Comparison of ENCODE assay signal across 14 cellular contexts in genomic region chr17:1786708-1787107, GRCh38. TPM values are rescaled to one million over a fixed set of nuclear protein-coding genes. Genes with fewer than 3 reads are reported as not detected.
DNase-seq lines count a peak whose midpoint lies in the region; ATAC-seq and TF ChIP-seq lines count a peak whose summit lies in the region.
"Had no signal": no experiment of that assay in that cellular context is flagged by ENCODE, and none has a peak within 500 bp of the region (broad histone marks: within the 10 kb centered on the region; RNA-seq: fewer than 3 reads in every experiment).

No MANE protein-coding gene starts in this region.

- H3K4me3 Mint-ChIP-seq in stimulated activated memory B cell treated with anti-CD40 and anti-IgM and Interleukin-4, amounts not matched to agents 10 μg/mL and 1 μg/mL and 100 μg/mL, for 72 hours = no peak overlapping the region
- H3K4me3 Mint-ChIP-seq: activated B cell treated with CpG ODN at 0.5 μM for 24 hours had no signal

- no peak for DNase-seq in Panc1 (ENCODE audit: low read depth, low spot score)
- no peak for DNase-seq in colonic mucosa
- no peak for DNase-seq in stimulated activated naive CD8-positive, alpha-beta T cell treated with anti-CD3 and anti-CD28 coated beads, Interleukin-15, Interleukin-2, amounts not matched to agents 100 U/mL and 50 U/mL, for 24 hours
- no peak for DNase-seq in NCI-H82 (lab: John Stamatoyannopoulos, UW)
- no peak for DNase-seq in NCI-H226
- DNase-seq: activated B cell treated with CpG ODN at 0.5 μM for 24 hours; activated CD8-positive, alpha-beta memory T cell treated with anti-CD3 and anti-CD28 coated beads, Interleukin-2, amount 50 U/mL, for 4 hours; activated naive CD4-positive, alpha-beta T cell treated with anti-CD3 and anti-CD28 coated beads, Interleukin-2, amount 50 U/mL, for 16 hours; BE2C; NCI-H2171 treated with DMSO at 0.1 percent for 48 hours had no signal

- H3K27ac ChIP-seq in Panc1 (ENCODE audit: low read length) (peak overlapping the region; percentile 39), colonic mucosa (peak overlapping the region; percentile 65), mucosa of rectum (ENCODE audit: low read depth in 2 of 2, low read length in 2 of 2) (peak overlapping the region; percentile 80 to 89), stomach smooth muscle (ENCODE audit: low read length) (peak overlapping the region; percentile 85)

- CTCF ChIA-PET in Panc1 (lab: Charles Lee) = no interaction called here

- peaks cover 33% of the 10 kb centered on the region for H3K36me3 Mint-ChIP-seq in stimulated activated memory B cell treated with anti-CD40 and anti-IgM and Interleukin-4, amounts not matched to agents 10 μg/mL and 1 μg/mL and 100 μg/mL, for 72 hours

- H3K4me3 ChIP-seq in Panc1 (ENCODE audit: low read depth in 2 of 2, low read length in 2 of 2) (no peak overlapping the region), colonic mucosa (no peak overlapping the region), mucosa of rectum (ENCODE audit: low read length in 2 of 2) (no peak overlapping the region), stomach smooth muscle (ENCODE audit: low read length in 2 of 2) (peak overlapping the region in 1 of 2 donors; percentile 40)

- ATAC-seq in Panc1 = no peak
- ATAC-seq in stimulated activated memory B cell treated with anti-CD40 and anti-IgM and Interleukin-4, amounts not matched to agents 10 μg/mL and 1 μg/mL and 100 μg/mL, for 72 hours = no peak
- ATAC-seq in stimulated activated naive CD8-positive, alpha-beta T cell treated with anti-CD3 and anti-CD28 coated beads, Interleukin-15, Interleukin-2, amounts not matched to agents 100 U/mL and 50 U/mL, for 24 hours = no peak
- ATAC-seq: sciatic nerve had no signal

- intact Hi-C loops in Panc1 (cut with micrococcal nuclease; ENCODE audit: unreplicated experiment) = no loop called here
- intact Hi-C loops in colonic mucosa (cut with DNase I) = no loop called here

- H3K27ac Mint-ChIP-seq in stimulated activated memory B cell treated with anti-CD40 and anti-IgM and Interleukin-4, amounts not matched to agents 10 μg/mL and 1 μg/mL and 100 μg/mL, for 72 hours = no peak overlapping the region

- BruUV-seq in Panc1 (replicated peaks; lab: Mats Ljungman, UMichigan) = no TSS peak

- H3K4me1 ChIP-seq in Panc1 (ENCODE audit: control insufficient read depth, insufficient read depth, low read length) (peaks cover 15% of the 10 kb centered on the region), colonic mucosa (peaks cover 9% of the 10 kb centered on the region), mucosa of rectum (ENCODE audit: control insufficient read depth in 2 of 2, insufficient read depth in 2 of 2, low read length in 2 of 2) (peaks cover 21 to 35% of the 10 kb centered on the region in 2 donors), stomach smooth muscle (ENCODE audit: control insufficient read depth, insufficient read depth, low read length) (peaks cover 26% of the 10 kb centered on the region)

- in situ Hi-C loops in Panc1 (cut with HindIII; ENCODE audit: low pct_unique_long_range_greater_than_20kb, low sequenced_read_pairs) = no loop called here

- POLR2A ChIA-PET in Panc1 (lab: Charles Lee) = no interaction called here

- H3K4me1 Mint-ChIP-seq in stimulated activated memory B cell treated with anti-CD40 and anti-IgM and Interleukin-4, amounts not matched to agents 10 μg/mL and 1 μg/mL and 100 μg/mL, for 72 hours = peaks cover 26% of the 10 kb centered on the region

- H3K27me3 ChIP-seq in Panc1 (ENCODE audit: control insufficient read depth, insufficient read depth, low read length) = no peaks in the 10 kb centered on the region
- no peaks in the 10 kb centered on the region for H3K27me3 ChIP-seq in colonic mucosa
- H3K27me3 ChIP-seq in mucosa of rectum (ENCODE audit: control insufficient read depth in 2 of 2, insufficient read depth in 2 of 2, low read length in 2 of 2) = no peaks in the 10 kb centered on the region
- no peaks in the 10 kb centered on the region for H3K27me3 ChIP-seq in stomach smooth muscle (ENCODE audit: control insufficient read depth in 1 of 2, insufficient read depth in 2 of 2, low read length in 2 of 2)
- H3K27me3 ChIP-seq: BE2C had no signal

- H3K9me3 Mint-ChIP-seq in stimulated activated memory B cell treated with anti-CD40 and anti-IgM and Interleukin-4, amounts not matched to agents 10 μg/mL and 1 μg/mL and 100 μg/mL, for 72 hours = no peaks in the 10 kb centered on the region
- H3K9me3 Mint-ChIP-seq: activated B cell treated with CpG ODN at 0.5 μM for 24 hours had no signal

- H3K27me3 Mint-ChIP-seq in stimulated activated memory B cell treated with anti-CD40 and anti-IgM and Interleukin-4, amounts not matched to agents 10 μg/mL and 1 μg/mL and 100 μg/mL, for 72 hours = no peaks in the 10 kb centered on the region
- H3K27me3 Mint-ChIP-seq: activated B cell treated with CpG ODN at 0.5 μM for 24 hours had no signal

- H3K36me3 ChIP-seq in Panc1 (ENCODE audit: control insufficient read depth, insufficient read depth, low read length) = no peaks in the 10 kb centered on the region; the same call in 1 of the 2 replicates
- no peaks in the 10 kb centered on the region for H3K36me3 ChIP-seq in colonic mucosa
- peaks cover 7 to 22% of the 10 kb centered on the region in 2 donors for H3K36me3 ChIP-seq in mucosa of rectum (ENCODE audit: control insufficient read depth in 2 of 2, insufficient read depth in 2 of 2, low read length in 2 of 2)
- H3K36me3 ChIP-seq in stomach smooth muscle (ENCODE audit: control insufficient read depth in 2 of 2, insufficient read depth in 2 of 2, low read length in 2 of 2) = peaks cover 5 to 7% of the 10 kb centered on the region in 2 donors

- TF ChIP-seq CTCF in Panc1 (IDR thresholded peaks at IDR 0.05) = no peak
- no peak for TF ChIP-seq CTCF in colonic mucosa (IDR thresholded peaks at IDR 0.05)

- H3K9me3 ChIP-seq in Panc1 (ENCODE audit: control insufficient read depth, insufficient read depth, low read depth, low read length) (no peaks in the 10 kb centered on the region), colonic mucosa (no peaks in the 10 kb centered on the region), mucosa of rectum (ENCODE audit: control insufficient read depth in 2 of 2, low read length in 2 of 2) (no peaks in the 10 kb centered on the region), stomach smooth muscle (ENCODE audit: control insufficient read depth in 2 of 2, low read length in 2 of 2) (no peaks in the 10 kb centered on the region)
- H3K9me3 ChIP-seq: BE2C had no signal

- H3K9ac ChIP-seq in colonic mucosa (ENCODE audit: low read depth in 2 of 2, low read length in 2 of 2) = peak overlapping the region in 1 of 2 donors; percentile 7
- H3K9ac ChIP-seq in mucosa of rectum (ENCODE audit: low read depth in 1 of 2, low read length in 2 of 2) = peak overlapping the region in 1 of 2 donors; percentile 38
- peak overlapping the region; percentile 1 to 29 for H3K9ac ChIP-seq in stomach smooth muscle (ENCODE audit: low read length in 2 of 2)

RNA-seq across cellular contexts. Expression of gene SERPINF1, which starts 24.8 kb away (rescaled TPM):
- total RNA-seq in Panc1 (2021; ENCODE audit: unreplicated experiment) (4.6 TPM), colonic mucosa (10 to 100 TPM; 13.3 to 39.7 TPM)
- 10.1 TPM for polyA plus RNA-seq in Panc1 (2012; ENCODE audit: insufficient read length)

RNA-seq across cellular contexts. Expression of gene SMYD4, which starts 43.0 kb away (rescaled TPM):
- total RNA-seq in Panc1 (2021; ENCODE audit: unreplicated experiment) = 17.1 TPM
- 6.2 TPM for polyA plus RNA-seq in Panc1 (2012; ENCODE audit: insufficient read length)
- total RNA-seq in colonic mucosa = 10 to 100 TPM in 1 of 2 donors, 1 to 10 TPM in 1; 8.0 to 14.7 TPM

RNA-seq across cellular contexts. Expression of gene RPA1, which starts 43.1 kb away (rescaled TPM):
- total RNA-seq in Panc1 (2021; ENCODE audit: unreplicated experiment) (150 TPM), colonic mucosa (100 to 1,000 TPM in 1 of 2 donors, 10 to 100 TPM in 1; 63.4 to 105 TPM)
- polyA plus RNA-seq in Panc1 (2012; ENCODE audit: insufficient read length) = 101 TPM

RNA-seq across cellular contexts. Expression of gene SERPINF2, which starts 44.0 kb away (rescaled TPM):
- total RNA-seq in Panc1 (2021; ENCODE audit: unreplicated experiment) (0.77 TPM), colonic mucosa (1 to 10 TPM; 1.0 to 1.7 TPM)
- 1.3 TPM for polyA plus RNA-seq in Panc1 (2012; ENCODE audit: insufficient read length)
